In genomic region chr12:82529954-82530353, GRCh38 we compare ENCODE assay signal across 31 cellular contexts.
A peak's percentile ranks its signal among the peaks of the same experiment; 100 is the strongest.
DNase-seq lines count a peak whose midpoint lies in the region; ATAC-seq and TF ChIP-seq lines count a peak whose summit lies in the region.
"Had no signal": no experiment of that assay in that cellular context is flagged by ENCODE, and none has a peak within 500 bp of the region (broad histone marks: within the 10 kb centered on the region; RNA-seq: fewer than 3 reads in every experiment).

No MANE protein-coding gene starts in this region.

- H3K79me2 ChIP-seq in ACC112 (ENCODE audit: control insufficient read depth, insufficient read depth, low read length, unreplicated experiment), result no peaks in the 10 kb centered on the region
- no peaks in the 10 kb centered on the region for H3K79me2 ChIP-seq in Loucy (ENCODE audit: insufficient read depth, low read length)

- H4K20me1 ChIP-seq in Loucy (ENCODE audit: insufficient read depth, low read length, poor library complexity, severe bottlenecking), result no peaks in the 10 kb centered on the region
- H4K20me1 ChIP-seq: BLaER1; BLaER1 treated with 17β-estradiol and CSF1 and Interleukin-3, amounts not matched to agents 10 nM and 100 nM had no signal

- no peak overlapping the region for H3K27ac ChIP-seq in ACC112 (ENCODE audit: low read depth, low read length)
- H3K27ac ChIP-seq: 22Rv1; A549; BLaER1; BLaER1 treated with 17β-estradiol and CSF1 and Interleukin-3, amounts not matched to agents 10 nM and 100 nM; C4-2B had no signal

- H3K4me2 ChIP-seq in Loucy (ENCODE audit: low read depth, low read length, poor library complexity, severe bottlenecking), result no peak overlapping the region
- H3K4me2 ChIP-seq: A549; BLaER1; BLaER1 treated with 17β-estradiol and CSF1 and Interleukin-3, amounts not matched to agents 10 nM and 100 nM had no signal

- H2AFZ ChIP-seq in ACC112 (ENCODE audit: low read length, unreplicated experiment) (peak overlapping the region; percentile 23), Loucy (ENCODE audit: low read length) (0 out of 2 replicates have a peak overlapping the region, but pooled peaks have one; percentile 6)

- H3K36me3 ChIP-seq in ACC112 (ENCODE audit: insufficient read depth, low read length) (no peaks in the 10 kb centered on the region), Loucy (ENCODE audit: insufficient read depth, low read length) (no peaks in the 10 kb centered on the region)
- H3K36me3 ChIP-seq: BE2C; BLaER1; BLaER1 treated with 17β-estradiol and CSF1 and Interleukin-3, amounts not matched to agents 10 nM and 100 nM had no signal

- no peak overlapping the region for H3K9ac ChIP-seq in Loucy (ENCODE audit: low read depth, low read length, poor library complexity, severe bottlenecking)
- H3K9ac ChIP-seq: BLaER1; BLaER1 treated with 17β-estradiol and CSF1 and Interleukin-3, amounts not matched to agents 10 nM and 100 nM had no signal

- no peaks in the 10 kb centered on the region for H3K9me2 ChIP-seq in Loucy (replicated peaks; ENCODE audit: low read depth, low read length)

- ATAC-seq in left lobe of liver, result peak; percentile 36
- ATAC-seq: A549; CD8-positive, alpha-beta T cell had no signal

- H3K9me3 ChIP-seq in Loucy (ENCODE audit: insufficient read depth, low read depth, low read length), result no peaks in the 10 kb centered on the region
- H3K9me3 ChIP-seq: A549; BE2C; BLaER1; BLaER1 treated with 17β-estradiol and CSF1 and Interleukin-3, amounts not matched to agents 10 nM and 100 nM; Caco-2 had no signal

- no peak for DNase-seq in left lobe of liver (ENCODE audit: low spot score)
- DNase-seq in cardiac septum (ENCODE audit: low spot score), result no peak
- DNase-seq in RKO (ENCODE audit: low spot score), result no peak
- DNase-seq in NCI-H526 treated with DMSO at 0.1 percent for 48 hours (lab: John Stamatoyannopoulos, UW), result no peak
- DNase-seq: 8988T; ACHN; AML-193; BE2C; C1 segment of cervical spinal cord; Caco-2; Calu3; CD4-positive, alpha-beta memory T cell; CD4-positive, alpha-beta T cell; CD4-positive, CD25-positive, alpha-beta regulatory T cell; CD8-positive, alpha-beta memory T cell; CD8-positive, alpha-beta T cell; COR-L47; DMS 273 treated with DMSO at 0.1 percent for 48 hours; DMS153; DMS53; DMS79; DMS79 treated with DMSO at 0.1 percent for 48 hours; DND-41; EL had no signal

- H3K27me3 ChIP-seq in ACC112 (ENCODE audit: insufficient read depth, low read length) (0 out of 2 replicates have a peak, but pooled peaks cover 7% of the 10 kb centered on the region), Loucy (ENCODE audit: insufficient read depth, low read length, poor library complexity, severe bottlenecking) (no peaks in the 10 kb centered on the region)
- H3K27me3 ChIP-seq: BE2C; BLaER1; BLaER1 treated with 17β-estradiol and CSF1 and Interleukin-3, amounts not matched to agents 10 nM and 100 nM had no signal

- intact Hi-C loops in cardiac septum (cut with DNase I), result no loop called here

- no peak for TF ChIP-seq CTCF in Loucy (conservative IDR thresholded peaks at IDR 0.05; ENCODE audit: low read length)

- no peak overlapping the region for H3K4me3 ChIP-seq in ACC112 (ENCODE audit: low read depth, low read length)
- H3K4me3 ChIP-seq in Loucy (ENCODE audit: low read length, poor library complexity, severe bottlenecking), result no peak overlapping the region
- H3K4me3 ChIP-seq: A549; BLaER1; BLaER1 treated with 17β-estradiol and CSF1 and Interleukin-3, amounts not matched to agents 10 nM and 100 nM had no signal

- no peaks in the 10 kb centered on the region for H3K4me1 ChIP-seq in ACC112 (ENCODE audit: control insufficient read depth, insufficient read depth, low read length, unreplicated experiment)
- H3K4me1 ChIP-seq in Loucy (ENCODE audit: insufficient read depth, low read length, poor library complexity, severe bottlenecking), result no peaks in the 10 kb centered on the region
- H3K4me1 ChIP-seq: BE2C; BLaER1; BLaER1 treated with 17β-estradiol and CSF1 and Interleukin-3, amounts not matched to agents 10 nM and 100 nM had no signal

- no peaks in the 10 kb centered on the region for H3F3A ChIP-seq in Loucy (ENCODE audit: low read depth)
